In the genomic region with DNA sequence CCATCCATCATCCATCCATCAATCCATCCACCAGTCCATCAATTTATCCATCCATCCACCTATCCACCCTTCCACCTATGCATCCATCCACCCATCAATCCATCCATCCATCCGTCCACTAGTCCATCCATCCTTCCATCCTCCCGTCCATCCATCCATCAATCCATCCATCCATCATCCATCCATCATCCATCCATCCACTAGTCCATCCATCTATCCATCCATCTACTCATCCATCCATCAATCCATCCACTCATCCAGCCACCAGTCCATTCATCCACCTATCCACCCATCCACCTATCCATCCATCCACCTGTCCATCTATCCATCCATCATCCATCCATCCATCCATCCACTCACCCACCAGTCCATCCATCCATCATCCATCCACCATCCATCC, we compare ENCODE assay signal across 32 cellular contexts. TPM values are rescaled to one million over a fixed set of nuclear protein-coding genes. Genes with fewer than 3 reads are reported as not detected.
"Had no signal": no experiment of that assay in that cellular context is flagged by ENCODE, and none has a peak within 500 bp of the region (broad histone marks: within the 10 kb centered on the region; RNA-seq: fewer than 3 reads in every experiment).

No MANE protein-coding gene starts in this region.

- H3K4me3 Mint-ChIP-seq: natural killer cell; nephron; neural progenitor cell; stimulated activated effector memory CD8-positive, alpha-beta T cell treated with anti-CD3 and anti-CD28 coated beads, Interleukin-12 subunit alpha, Interleukin-12 subunit beta, amount 100 ng/mL, for 72 hours; stimulated activated naive B cell treated with anti-CD40 and anti-IgM and Interleukin-4, amounts not matched to agents 10 μg/mL and 1 μg/mL and 100 μg/mL, for 72 hours; stimulated activated naive CD8-positive, alpha-beta T cell treated with anti-CD3 and anti-CD28 coated beads, Interleukin-15, Interleukin-2, amounts not matched to agents 100 ng/mL and 50 ng/mL, for 24 hours had no signal

- H3K27me3 Mint-ChIP-seq: progenitor cell of endocrine pancreas had no signal

- H3K4me2 ChIP-seq: neural progenitor cell, smooth muscle cell had no signal

- H3K27ac Mint-ChIP-seq: natural killer cell; nephron; neural progenitor cell; progenitor cell of endocrine pancreas; stimulated activated effector memory CD8-positive, alpha-beta T cell treated with anti-CD3 and anti-CD28 coated beads, Interleukin-12 subunit alpha, Interleukin-12 subunit beta, amount 100 ng/mL, for 72 hours; stimulated activated naive B cell treated with anti-CD40 and anti-IgM and Interleukin-4, amounts not matched to agents 10 μg/mL and 1 μg/mL and 100 μg/mL, for 72 hours; stimulated activated naive CD8-positive, alpha-beta T cell treated with anti-CD3 and anti-CD28 coated beads, Interleukin-15, Interleukin-2, amounts not matched to agents 100 ng/mL and 50 ng/mL, for 24 hours had no signal

- H3K79me2 ChIP-seq: parathyroid adenoma had no signal

- H3K9ac ChIP-seq: neural progenitor cell, parathyroid adenoma had no signal

- H2AFZ ChIP-seq: neural progenitor cell, parathyroid adenoma had no signal

- H3K9me3 Mint-ChIP-seq: natural killer cell; nephron; stimulated activated effector memory CD8-positive, alpha-beta T cell treated with anti-CD3 and anti-CD28 coated beads, Interleukin-12 subunit alpha, Interleukin-12 subunit beta, amount 100 ng/mL, for 72 hours; stimulated activated naive B cell treated with anti-CD40 and anti-IgM and Interleukin-4, amounts not matched to agents 10 μg/mL and 1 μg/mL and 100 μg/mL, for 72 hours; stimulated activated naive CD8-positive, alpha-beta T cell treated with anti-CD3 and anti-CD28 coated beads, Interleukin-15, Interleukin-2, amounts not matched to agents 100 ng/mL and 50 ng/mL, for 24 hours had no signal

- DNase-seq: natural killer cell; occipital lobe; ovary; posterior cingulate gyrus; psoas muscle; spleen; stimulated activated CD4-positive, alpha-beta T cell treated with anti-CD3 and anti-CD28 coated beads, Interleukin-12 subunit alpha, Interleukin-12 subunit beta, amount 100 ng/mL, for 4 hours; stimulated activated CD4-positive, alpha-beta T cell treated with anti-CD3 and anti-CD28 coated beads, Interleukin-1b, Interleukin-23, amount 100 ng/mL, for 48 hours; stimulated activated CD4-positive, alpha-beta T cell treated with anti-CD3 and anti-CD28 coated beads, Interleukin-4, amount 100 ng/mL, for 1 hour; stimulated activated naive B cell treated with anti-CD40 and anti-IgM and Interleukin-4, amounts not matched to agents 10 μg/mL and 1 μg/mL and 100 μg/mL, for 72 hours; stimulated activated naive CD4-positive, alpha-beta T cell treated with Interleukin-2 at 50 U/mL for 16 hours; stomach; thyroid gland; trophoblast cell; upper lobe of left lung had no signal

- H3K27me3 ChIP-seq: neural progenitor cell, ovary, thyroid gland, vagina had no signal

- ATAC-seq: natural killer cell; psoas muscle; right cardiac atrium; sciatic nerve; stimulated activated effector memory CD8-positive, alpha-beta T cell treated with anti-CD3 and anti-CD28 coated beads, Interleukin-12 subunit alpha, Interleukin-12 subunit beta, amount 100 ng/mL, for 72 hours; stimulated activated naive B cell treated with anti-CD40 and anti-IgM and Interleukin-4, amounts not matched to agents 10 μg/mL and 1 μg/mL and 100 μg/mL, for 72 hours had no signal

- H3K4me1 Mint-ChIP-seq: natural killer cell had no signal

- H3K4me3 ChIP-seq: neural progenitor cell, ovary, psoas muscle, skin epidermis, smooth muscle cell, spleen, stomach, thoracic aorta, thyroid gland, tibial nerve, upper lobe of left lung, vagina had no signal

- H3K9me3 ChIP-seq: ovary, psoas muscle, spleen, stomach, thoracic aorta, thyroid gland, tibial nerve, upper lobe of left lung, vagina had no signal

- H3K36me3 Mint-ChIP-seq: natural killer cell; neural progenitor cell; stimulated activated effector memory CD8-positive, alpha-beta T cell treated with anti-CD3 and anti-CD28 coated beads, Interleukin-12 subunit alpha, Interleukin-12 subunit beta, amount 100 ng/mL, for 72 hours; stimulated activated naive B cell treated with anti-CD40 and anti-IgM and Interleukin-4, amounts not matched to agents 10 μg/mL and 1 μg/mL and 100 μg/mL, for 72 hours had no signal

- H3K27ac ChIP-seq: neural progenitor cell, ovary, parathyroid adenoma, psoas muscle, skin epidermis, spleen, stomach, thoracic aorta, thyroid gland, tibial nerve, upper lobe of left lung, vagina had no signal

- H3K36me3 ChIP-seq: neural progenitor cell, ovary, spleen, stomach, thoracic aorta, thyroid gland, tibial nerve, upper lobe of left lung, vagina had no signal

- H3K4me1 ChIP-seq: parathyroid adenoma, psoas muscle, thyroid gland, upper lobe of left lung had no signal

RNA-seq across cellular contexts. Expression of a gene that starts 39.9 kb away (rescaled TPM):
- total RNA-seq: natural killer cell, osteoblast, ovary, sciatic nerve, smooth muscle cell, spleen, stomach, subcutaneous adipose tissue, temporal lobe, thyroid gland, tibial nerve, upper lobe of left lung had no signal
- polyA plus RNA-seq: neural cell, ovary, smooth muscle cell, spleen had no signal

RNA-seq across cellular contexts. Expression of a gene that starts 51.0 kb away (rescaled TPM):
- total RNA-seq: natural killer cell, osteoblast had no signal
